In the genomic region with DNA sequence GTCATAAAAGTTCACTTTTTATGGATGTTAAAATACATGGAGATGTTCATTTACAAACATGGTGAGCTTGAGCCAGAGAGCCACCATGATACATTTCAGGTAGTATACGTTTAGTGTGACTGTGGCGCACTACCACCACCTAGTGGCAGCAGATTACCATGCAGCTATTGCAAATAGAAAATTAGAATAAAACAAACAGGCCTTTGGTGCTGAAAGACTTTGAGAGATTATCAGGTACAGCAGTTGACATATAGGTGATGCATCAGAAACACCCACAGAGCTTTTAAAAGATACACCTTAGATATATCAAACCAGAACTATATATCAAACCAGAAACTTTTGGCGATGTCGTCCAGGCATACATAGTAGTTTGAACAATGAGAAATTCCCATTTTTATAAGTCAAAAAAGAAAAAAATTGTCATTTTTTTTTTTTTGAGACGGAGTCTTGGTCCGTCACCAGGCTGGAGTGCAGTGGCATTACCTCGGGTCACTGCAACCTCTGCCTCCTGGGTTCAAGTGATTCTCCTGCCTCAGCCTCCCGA, we compare ENCODE assay signal across 8 cellular contexts. TPM values are rescaled to one million over a fixed set of nuclear protein-coding genes. Genes with fewer than 3 reads are reported as not detected.
A peak's percentile ranks its signal among the peaks of the same experiment; 100 is the strongest.
DNase-seq lines count a peak whose midpoint lies in the region; ATAC-seq and TF ChIP-seq lines count a peak whose summit lies in the region.

No MANE protein-coding gene starts in this region.

- DNase-seq in AG08395 (ENCODE audit: low spot score) = peak; percentile 54
- peak; percentile 72 for DNase-seq in LoVo (ENCODE audit: low spot score)
- DNase-seq in SKM-1 treated with dmso at 0.1 percent for 144 hours (lab: John Stamatoyannopoulos, UW; ENCODE audit: unreplicated experiment) = peak; percentile 41
- peak in 1 of 2 donors; percentile 81 for DNase-seq in activated naive CD4-positive, alpha-beta T cell treated with anti-CD3 and anti-CD28 coated beads, Interleukin-2, amount 50 U/mL, for 72 hours (ENCODE audit: low spot score in 2 of 2)
- DNase-seq in heart left ventricle = peak; percentile 44 to 73 (median 61)
- no peak for DNase-seq in sigmoid colon
- DNase-seq in NCI-H187 (lab: John Stamatoyannopoulos, UW) = no peak

- no peaks in the 10 kb centered on the region for H3K36me3 ChIP-seq in heart left ventricle
- no peaks in the 10 kb centered on the region for H3K36me3 ChIP-seq in sigmoid colon

- no peak for TF ChIP-seq POLR2A in heart left ventricle (IDR thresholded peaks at IDR 0.05)
- no peak for TF ChIP-seq POLR2A in sigmoid colon (IDR thresholded peaks at IDR 0.05)

- H3K4me3 ChIP-seq in heart left ventricle = no peak overlapping the region
- no peak overlapping the region for H3K4me3 ChIP-seq in sigmoid colon

- H3K9me3 ChIP-seq in heart left ventricle = no peaks in the 10 kb centered on the region
- no peaks in the 10 kb centered on the region for H3K9me3 ChIP-seq in sigmoid colon

- TF ChIP-seq EP300 in sigmoid colon (IDR thresholded peaks at IDR 0.05) = no peak

- no peak overlapping the region for H3K27ac ChIP-seq in heart left ventricle
- no peak overlapping the region for H3K27ac ChIP-seq in sigmoid colon

- H3K27me3 ChIP-seq in heart left ventricle (no peaks in the 10 kb centered on the region), sigmoid colon (no peaks in the 10 kb centered on the region)

- 69 to 72% (median 70%) methylated on average over 8 of the region's 8 CpGs for WGBS in heart left ventricle, 4 donors
- WGBS in sigmoid colon, 2 donors = 67 to 70% methylated on average over 8 of the region's 8 CpGs

- H3K27ac Mint-ChIP-seq in activated naive CD4-positive, alpha-beta T cell treated with anti-CD3 and anti-CD28 coated beads, Interleukin-2, amount 50 U/mL, for 72 hours = peak overlapping the region; percentile 84 to 89

- no peaks in the 10 kb centered on the region for H3K9me3 Mint-ChIP-seq in activated naive CD4-positive, alpha-beta T cell treated with anti-CD3 and anti-CD28 coated beads, Interleukin-2, amount 50 U/mL, for 72 hours

- peaks cover 11 to 20% of the 10 kb centered on the region in 2 donors for H3K36me3 Mint-ChIP-seq in activated naive CD4-positive, alpha-beta T cell treated with anti-CD3 and anti-CD28 coated beads, Interleukin-2, amount 50 U/mL, for 72 hours

- intact Hi-C loops in heart left ventricle (cut with DNase I) = loop anchor here in 1 of 10 donors (5.0 kb wide), 1 partner anchor 159 kb away; no protein-coding TSS in a partner anchor
- intact Hi-C loops in sigmoid colon (cut with DNase I) = loop anchor here (5.0 kb wide), 1 partner anchor 164 kb away; no protein-coding TSS in a partner anchor

- H3K4me1 ChIP-seq in heart left ventricle (peaks cover 0 to 23% (median 0%) of the 10 kb centered on the region in 12 donors), sigmoid colon (no peaks in the 10 kb centered on the region)

- ATAC-seq in GM18868 (IDR thresholded peaks at IDR 0.05; ENCODE audit: unreplicated experiment) (peak; percentile 63), heart left ventricle (peak in 2 of 4 donors; percentile 32 to 51)
- ATAC-seq in activated naive CD4-positive, alpha-beta T cell treated with anti-CD3 and anti-CD28 coated beads, Interleukin-2, amount 50 U/mL, for 72 hours = peak; percentile 63 to 64

- TF ChIP-seq CTCF in heart left ventricle (IDR thresholded peaks at IDR 0.05) (peak; percentile 81 to 95 (median 88)), sigmoid colon (IDR thresholded peaks at IDR 0.05) (peak; percentile 36 to 85 (median 62))

RNA-seq across cellular contexts. Expression of gene ICE2, which starts 42.0 kb away (rescaled TPM):
- 10 to 100 TPM; 52.5 to 76.1 TPM for total RNA-seq in activated naive CD4-positive, alpha-beta T cell treated with anti-CD3 and anti-CD28 coated beads, Interleukin-2, amount 50 U/mL, for 72 hours
- total RNA-seq in heart left ventricle = 10 to 100 TPM in 8 of 9 donors, 1 to 10 TPM in 1; 9.1 to 28.8 (median 23.7) TPM
- 10 to 100 TPM in 1 of 2 donors, 1 to 10 TPM in 1; 8.4 to 11.1 TPM for polyA plus RNA-seq in heart left ventricle
- total RNA-seq in sigmoid colon = 10 to 100 TPM; 30.0 to 40.3 (median 34.7) TPM
- 10 to 100 TPM in 1 of 3 donors, 1 to 10 TPM in 2; 4.6 to 11.3 (median 5.4) TPM for polyA plus RNA-seq in sigmoid colon

Comparison
In these comparisons a context has a peak if more than half of its experiments do, and no peak if none do; other contexts are left out.
1. DNase-seq: peak in AG08395 (single experiment), LoVo (single experiment), SKM-1 treated with dmso at 0.1 percent for 144 hours (single experiment) and heart left ventricle (5 of 5); none in sigmoid colon (single experiment) and NCI-H187 (0 of 2).